Comparison of ENCODE assay signal across 8 cellular contexts in the genomic region with DNA sequence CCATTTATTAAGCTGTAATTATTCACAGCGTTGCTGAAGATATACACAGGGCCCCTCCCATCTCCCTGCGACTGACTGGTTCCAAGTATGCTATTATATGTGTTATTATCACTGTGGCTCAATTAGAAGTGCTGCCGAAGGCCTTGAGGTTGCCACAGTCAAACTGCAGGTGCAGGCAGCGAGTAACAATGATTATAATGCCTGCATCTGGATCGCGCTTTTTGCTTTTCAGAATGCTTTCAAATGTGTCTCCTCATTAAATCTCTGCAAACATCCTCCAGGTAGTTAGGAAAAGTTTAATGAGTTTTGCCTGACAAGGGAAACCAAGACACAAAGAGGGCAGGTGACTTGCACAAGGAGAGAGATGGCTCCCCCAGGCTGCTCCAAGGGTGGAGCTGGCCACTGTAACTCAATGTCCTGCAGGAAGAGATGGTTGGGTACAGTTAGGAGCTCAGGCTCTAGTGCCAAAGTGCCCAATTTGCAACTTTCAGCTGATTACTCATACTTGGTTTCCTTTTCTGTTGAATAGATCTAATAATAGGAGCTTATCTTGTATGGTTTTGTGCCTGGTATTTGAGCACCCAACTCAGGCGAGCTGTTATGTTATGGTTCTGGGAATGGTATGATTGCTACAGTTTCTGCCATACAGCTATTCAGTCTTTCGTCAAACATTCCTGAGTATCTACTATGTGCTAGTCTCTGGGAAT. TPM values are rescaled to one million over a fixed set of nuclear protein-coding genes. Genes with fewer than 3 reads are reported as not detected.
DNase-seq lines count a peak whose midpoint lies in the region; ATAC-seq and TF ChIP-seq lines count a peak whose summit lies in the region.

No MANE protein-coding gene starts in this region.

- H3K27ac ChIP-seq in GM23338 (ENCODE audit: low read depth), result no peak overlapping the region

- H3K36me3 Mint-ChIP-seq in activated CD8-positive, alpha-beta T cell treated with anti-CD3 and anti-CD28 coated beads for 36 hours (ENCODE audit: low read depth), result peaks cover 12% of the 10 kb centered on the region
- H3K36me3 Mint-ChIP-seq in memory B cell (no peaks in the 10 kb centered on the region), GM23338 (ENCODE audit: low read depth) (no peaks in the 10 kb centered on the region)

- H3K4me1 ChIP-seq in GM23338 (ENCODE audit: insufficient read depth), result peaks cover 3% of the 10 kb centered on the region; the same call in 1 of the 2 replicates

- no peak for TF ChIP-seq CTCF in activated CD8-positive, alpha-beta T cell treated with anti-CD3 and anti-CD28 coated beads for 36 hours (IDR thresholded peaks at IDR 0.05)
- TF ChIP-seq CTCF in GM23338 (conservative IDR thresholded peaks at IDR 0.05; ENCODE audit: low read depth in 2 of 2), result no peak

- H3K4me3 Mint-ChIP-seq in activated CD8-positive, alpha-beta T cell treated with anti-CD3 and anti-CD28 coated beads for 36 hours, result peak overlapping the region; percentile 69
- H3K4me3 Mint-ChIP-seq in memory B cell (peak overlapping the region; percentile 87), GM23338 (no peak overlapping the region)

- no peaks in the 10 kb centered on the region for H3K36me3 ChIP-seq in GM23338 (ENCODE audit: insufficient read depth)

- no peaks in the 10 kb centered on the region for H3K79me2 ChIP-seq in GM23338 (replicated peaks; ENCODE audit: insufficient read depth)

- POLR2A ChIA-PET in activated CD8-positive, alpha-beta T cell treated with anti-CD3 and anti-CD28 coated beads for 36 hours (lab: Charles Lee), result interaction anchor here (1.0 to 8.4 kb wide), 5 partner anchors 9 to 37 kb away, joined by 3 to 88 read pairs (median 3); a partner anchor contains a TSS

- peaks cover 45% of the 10 kb centered on the region for H3K27me3 ChIP-seq in GM23338 (ENCODE audit: insufficient read depth)

- intact Hi-C loops in activated CD8-positive, alpha-beta T cell treated with anti-CD3 and anti-CD28 coated beads for 36 hours (cut with micrococcal nuclease), result no loop called here
- intact Hi-C loops in posterior cingulate gyrus (cut with DNase I), result no loop called here

- H3K27me3 Mint-ChIP-seq in activated CD8-positive, alpha-beta T cell treated with anti-CD3 and anti-CD28 coated beads for 36 hours, result no peaks in the 10 kb centered on the region
- no peaks in the 10 kb centered on the region for H3K27me3 Mint-ChIP-seq in memory B cell
- H3K27me3 Mint-ChIP-seq in GM23338 (ENCODE audit: insufficient read depth, low read depth, poor library complexity), result peaks cover 20% of the 10 kb centered on the region

- no peaks in the 10 kb centered on the region for H3K9me2 ChIP-seq in GM23338 (ENCODE audit: insufficient read depth)

- no peaks in the 10 kb centered on the region; the same call in 1 of the 2 replicates for H3F3A ChIP-seq in GM23338 (replicated peaks; ENCODE audit: low read depth)

- no peaks in the 10 kb centered on the region; the same call in 1 of the 2 replicates for H4K20me1 ChIP-seq in GM23338 (replicated peaks; ENCODE audit: insufficient read depth)

- ATAC-seq in HG03196 (IDR thresholded peaks at IDR 0.05; ENCODE audit: unreplicated experiment) (peak; percentile 25), memory B cell (ENCODE audit: low read depth) (no peak), GM23338 (no peak), GM18868 (IDR thresholded peaks at IDR 0.05; ENCODE audit: unreplicated experiment) (no peak)
- no peak for ATAC-seq in activated CD8-positive, alpha-beta T cell treated with anti-CD3 and anti-CD28 coated beads for 36 hours

- H3K4me1 Mint-ChIP-seq in activated CD8-positive, alpha-beta T cell treated with anti-CD3 and anti-CD28 coated beads for 36 hours (ENCODE audit: low read depth), result peaks cover 71% of the 10 kb centered on the region
- H3K4me1 Mint-ChIP-seq in memory B cell, result peaks cover 56% of the 10 kb centered on the region
- H3K4me1 Mint-ChIP-seq in GM23338, result peaks cover 10% of the 10 kb centered on the region

- no peaks in the 10 kb centered on the region for H3K9me3 Mint-ChIP-seq in activated CD8-positive, alpha-beta T cell treated with anti-CD3 and anti-CD28 coated beads for 36 hours
- H3K9me3 Mint-ChIP-seq in memory B cell (no peaks in the 10 kb centered on the region), GM23338 (no peaks in the 10 kb centered on the region)

- no peak overlapping the region for H3K4me2 ChIP-seq in GM23338

- no peak overlapping the region for H3K4me3 ChIP-seq in GM23338

- CTCF ChIA-PET in activated CD8-positive, alpha-beta T cell treated with anti-CD3 and anti-CD28 coated beads for 36 hours (lab: Charles Lee), result interaction anchor here (1.1 to 2.6 kb wide), 6 partner anchors 9 to 76 kb away, joined by 3 to 15 read pairs (median 4); a partner anchor contains a TSS

- DNase-seq in ELR (ENCODE audit: low read depth) (peak; percentile 42), memory B cell (ENCODE audit: low spot score in 2 of 2) (no peak), posterior cingulate gyrus (no peak), GM23338 (ENCODE audit: low spot score) (no peak), midbrain (lab: John Stamatoyannopoulos, UW) (no peak)
- peak; percentile 20 for DNase-seq in activated CD8-positive, alpha-beta T cell treated with anti-CD3 and anti-CD28 coated beads for 36 hours

- peak overlapping the region; percentile 91 for H3K27ac Mint-ChIP-seq in activated CD8-positive, alpha-beta T cell treated with anti-CD3 and anti-CD28 coated beads for 36 hours
- H3K27ac Mint-ChIP-seq in memory B cell (peak overlapping the region; percentile 96), GM23338 (no peak overlapping the region)

- H2AFZ ChIP-seq in GM23338, result no peak overlapping the region

TF ChIP-seq in GM23338, 12 proteins besides CTCF, POLR2A, EP300 and RAD21 (continues in another document):
- TF ChIP-seq STAT1 (IDR thresholded peaks at IDR 0.05; ENCODE audit: unreplicated experiment) (no peak), ZNF114 (CRISPR knock-in tag; IDR thresholded peaks at IDR 0.05) (no peak), NANOG (IDR thresholded peaks at IDR 0.05; ENCODE audit: borderline replicate concordance) (no peak), POLR2AphosphoS5 (IDR thresholded peaks at IDR 0.05; ENCODE audit: low read depth) (no peak), ZNF331 (CRISPR knock-in tag; IDR thresholded peaks at IDR 0.05; ENCODE audit: low read depth) (no peak)

RNA-seq across cellular contexts. Expression of a gene that starts 1.7 kb away (rescaled TPM):
- total RNA-seq in activated CD8-positive, alpha-beta T cell treated with anti-CD3 and anti-CD28 coated beads for 36 hours, result 10 to 100 TPM; 64.0 to 64.1 TPM
- under 0.01 and 0.03 TPM in 2 replicates for total RNA-seq in GM23338 (2014; rRNA removed; shearing (Covaris generic))
- polyA plus RNA-seq in GM23338 (2016; fragmentation: Nextera tagmentation; extraction: Ambion mirVana), result 0.02 TPM in 1 of 2 replicates, not detected in the other

RNA-seq across cellular contexts. Expression of a gene that starts 16.7 kb away (rescaled TPM):
- total RNA-seq in activated CD8-positive, alpha-beta T cell treated with anti-CD3 and anti-CD28 coated beads for 36 hours, result 10 to 100 TPM; 47.3 to 47.8 TPM
- 91.4 and 96.6 TPM in 2 replicates for total RNA-seq in GM23338 (2014; rRNA removed; shearing (Covaris generic))
- polyA plus RNA-seq in GM23338 (2016; fragmentation: Nextera tagmentation; extraction: Ambion mirVana), result 130 and 135 TPM in 2 replicates

Comparison
In these comparisons a context has a peak if more than half of its experiments do, and no peak if none do; other contexts are left out.
1. DNase-seq: peak in ELR (single experiment) and activated CD8-positive, alpha-beta T cell treated with anti-CD3 and anti-CD28 coated beads for 36 hours (single experiment); none in memory B cell (0 of 2), posterior cingulate gyrus (0 of 10), GM23338 (single experiment) and midbrain (single experiment).
2. RNA of a gene that starts 1.7 kb away (total RNA-seq): 64.0 to 64.1 TPM in activated CD8-positive, alpha-beta T cell treated with anti-CD3 and anti-CD28 coated beads for 36 hours; under 0.01 to 0.03 TPM in GM23338; every median in the first group is over 10 times any median in the second.